In genomic region chr17:40112718-40113109, GRCh38 we compare ENCODE assay signal across 1 cellular context.
TF ChIP-seq lines count a peak whose summit lies in the region.

No MANE protein-coding gene starts in this region.

TF ChIP-seq in A549, 52 proteins besides CTCF, POLR2A, EP300 and RAD21 (continued from another document):
- TF ChIP-seq FOSB (CRISPR knock-in tag; IDR thresholded peaks at IDR 0.05) (no peak), NPAS2 (CRISPR knock-in tag; IDR thresholded peaks at IDR 0.05; ENCODE audit: borderline replicate concordance) (no peak), HOXB5 (CRISPR knock-in tag; IDR thresholded peaks at IDR 0.05) (no peak), RNF2 (IDR thresholded peaks at IDR 0.05; ENCODE audit: borderline replicate concordance, low read depth) (no peak), CBX8 (IDR thresholded peaks at IDR 0.05) (no peak), EHF (CRISPR knock-in tag; IDR thresholded peaks at IDR 0.05) (no peak)
- TF ChIP-seq, protein P1, sequence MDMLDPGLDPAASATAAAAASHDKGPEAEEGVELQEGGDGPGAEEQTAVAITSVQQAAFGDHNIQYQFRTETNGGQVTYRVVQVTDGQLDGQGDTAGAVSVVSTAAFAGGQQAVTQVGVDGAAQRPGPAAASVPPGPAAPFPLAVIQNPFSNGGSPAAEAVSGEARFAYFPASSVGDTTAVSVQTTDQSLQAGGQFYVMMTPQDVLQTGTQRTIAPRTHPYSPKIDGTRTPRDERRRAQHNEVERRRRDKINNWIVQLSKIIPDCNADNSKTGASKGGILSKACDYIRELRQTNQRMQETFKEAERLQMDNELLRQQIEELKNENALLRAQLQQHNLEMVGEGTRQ (IDR thresholded peaks at IDR 0.05): no peak
